In genomic region chr12:92070054-92070863, GRCh38 we compare ENCODE assay signal across 12 cellular contexts.
A peak's percentile ranks its signal among the peaks of the same experiment; 100 is the strongest.
DNase-seq lines count a peak whose midpoint lies in the region; ATAC-seq, FAIRE-seq and TF ChIP-seq lines count a peak whose summit lies in the region.
"Had no signal": no experiment of that assay in that cellular context is flagged by ENCODE, and none has a peak within 500 bp of the region (broad histone marks: within the 10 kb centered on the region; RNA-seq: fewer than 3 reads in every experiment).

No MANE protein-coding gene starts in this region.

- no peaks in the 10 kb centered on the region for H3K9me3 ChIP-seq in pancreas
- H3K9me3 ChIP-seq: prostate gland, SJCRH30 had no signal

- H3K4me3 ChIP-seq in pancreas = peak overlapping the region in 2 of 4 donors; percentile 11 to 15
- H3K4me3 ChIP-seq: prostate gland, SJCRH30 had no signal

- intact Hi-C loops in pancreas (cut with DNase I) = loop anchor here in 1 of 3 donors (5.0 kb wide), 1 partner anchor 67 kb away; no protein-coding TSS in a partner anchor
- intact Hi-C loops in cardiac septum (cut with DNase I) = no loop called here

- FAIRE-seq in colon (lab: Jason Lieb, UNC) = peak; percentile 49
- no peak for FAIRE-seq in pancreas (lab: Jason Lieb, UNC)
- no peak for FAIRE-seq in frontal cortex (lab: Jason Lieb, UNC)

- peak in 4 of 6 donors; percentile 68 to 85 (median 80) for DNase-seq in pancreas
- no peak for DNase-seq in frontal cortex (ENCODE audit: low spot score in 2 of 2)
- DNase-seq in cardiac septum (ENCODE audit: low spot score) = no peak
- no peak for DNase-seq in NCI-H1417 (lab: John Stamatoyannopoulos, UW)
- no peak for DNase-seq in caudate nucleus (lab: John Stamatoyannopoulos, UW)
- DNase-seq: effector memory CD8-positive, alpha-beta T cell; NCI-H2227 treated with DMSO at 0.1 percent for 48 hours; SJCRH30 had no signal

- 11 to 16% methylated on average over 8 of the region's 8 CpGs for WGBS in pancreas, 2 donors

- H3K4me1 ChIP-seq in pancreas = peaks cover 28 to 43% (median 43%) of the 10 kb centered on the region in 3 donors
- H3K4me1 ChIP-seq: prostate gland, SJCRH30 had no signal

- no peaks in the 10 kb centered on the region for H3K27me3 ChIP-seq in pancreas
- H3K27me3 ChIP-seq: SJCRH30 had no signal

- peak; percentile 54 for ATAC-seq in GM18517 (IDR thresholded peaks at IDR 0.05; ENCODE audit: unreplicated experiment)
- ATAC-seq in HG02981 (IDR thresholded peaks at IDR 0.05; ENCODE audit: unreplicated experiment) = peak; percentile 69
- ATAC-seq in pancreas = peak; percentile 85 to 93 (median 90)
- ATAC-seq: effector memory CD8-positive, alpha-beta T cell had no signal

- TF ChIP-seq CTCF in pancreas (IDR thresholded peaks at IDR 0.05) = no peak

- H3K36me3 ChIP-seq in pancreas = no peaks in the 10 kb centered on the region
- H3K36me3 ChIP-seq: prostate gland, SJCRH30 had no signal

- H3K27ac ChIP-seq in pancreas = peak overlapping the region; percentile 79 to 94 (median 92)
- no peak overlapping the region for H3K27ac ChIP-seq in caudate nucleus (ENCODE audit: low read depth, low read length)
- H3K27ac ChIP-seq: SJCRH30 had no signal

Comparison
In these comparisons a context has a peak if more than half of its experiments do, and no peak if none do; other contexts are left out.
1. DNase-seq: peak in pancreas (4 of 6); none in frontal cortex (0 of 2), cardiac septum (single experiment), NCI-H1417 (0 of 3) and caudate nucleus (0 of 61).
2. Peak in every context shown above with its lines, with median percentiles within 50 percentile points of each other: ATAC-seq.